ENCODE assay signal across 23 cellular contexts in genomic region chr1:172931340-172931739, GRCh38.
"Had no signal": no experiment of that assay in that cellular context is flagged by ENCODE, and none has a peak within 500 bp of the region (broad histone marks: within the 10 kb centered on the region; RNA-seq: fewer than 3 reads in every experiment).

No MANE protein-coding gene starts in this region.

- H3K4me3 Mint-ChIP-seq: activated B cell treated with CpG ODN at 0.5 μM for 24 hours; activated CD4-positive, alpha-beta T cell treated with anti-CD3 and anti-CD28 coated beads, Interleukin-2, amount 10 ng/mL, durations not matched to agents 24 days and 14 days; activated CD8-positive, alpha-beta memory T cell treated with anti-CD3 and anti-CD28 coated beads, Interleukin-2, amount 10 ng/mL, durations not matched to agents 7 days and 5 days; activated naive CD4-positive, alpha-beta T cell treated with anti-CD3 and anti-CD28 coated beads, Interleukin-2, amount 50 U/mL, for 24 hours; activated T-cell treated with anti-CD3 and anti-CD28 coated beads, Interleukin-2, amount 50 U/mL, for 24 hours; activated T-helper 1 cell treated with anti-CD3 and anti-CD28 coated beads, Interleukin-12 subunit alpha, Interleukin-12 subunit beta, Interleukin-2, Interleukin-4 antibody, amounts not matched to agents 30 ng/mL and 10 ng/mL and 1 ng/mL, durations not matched to agents 14 hours and 24 hours and 36 hours; T-cell had no signal

- H3K36me3 Mint-ChIP-seq: activated naive CD4-positive, alpha-beta T cell treated with anti-CD3 and anti-CD28 coated beads, Interleukin-2, amount 50 U/mL, for 24 hours; T-cell had no signal

- H3K27ac Mint-ChIP-seq: activated B cell treated with CpG ODN at 0.5 μM for 24 hours; activated CD4-positive, alpha-beta T cell treated with anti-CD3 and anti-CD28 coated beads, Interleukin-2, amount 10 ng/mL, durations not matched to agents 24 days and 14 days; activated CD8-positive, alpha-beta memory T cell treated with anti-CD3 and anti-CD28 coated beads, Interleukin-2, amount 10 ng/mL, durations not matched to agents 7 days and 5 days; activated naive CD4-positive, alpha-beta T cell treated with anti-CD3 and anti-CD28 coated beads, Interleukin-2, amount 50 U/mL, for 24 hours; activated T-cell treated with anti-CD3 and anti-CD28 coated beads, Interleukin-2, amount 50 U/mL, for 24 hours; activated T-helper 1 cell treated with anti-CD3 and anti-CD28 coated beads, Interleukin-12 subunit alpha, Interleukin-12 subunit beta, Interleukin-2, Interleukin-4 antibody, amounts not matched to agents 30 ng/mL and 10 ng/mL and 1 ng/mL, durations not matched to agents 14 hours and 24 hours and 36 hours; T-cell had no signal

- H3K9me3 Mint-ChIP-seq: activated B cell treated with CpG ODN at 0.5 μM for 24 hours; activated CD4-positive, alpha-beta T cell treated with anti-CD3 and anti-CD28 coated beads, Interleukin-2, amount 10 ng/mL, durations not matched to agents 24 days and 14 days; activated naive CD4-positive, alpha-beta T cell treated with anti-CD3 and anti-CD28 coated beads, Interleukin-2, amount 50 U/mL, for 24 hours; activated T-cell treated with anti-CD3 and anti-CD28 coated beads, Interleukin-2, amount 50 U/mL, for 24 hours; activated T-helper 1 cell treated with anti-CD3 and anti-CD28 coated beads, Interleukin-12 subunit alpha, Interleukin-12 subunit beta, Interleukin-2, Interleukin-4 antibody, amounts not matched to agents 30 ng/mL and 10 ng/mL and 1 ng/mL, durations not matched to agents 14 hours and 24 hours and 36 hours; T-cell had no signal

- DNase-seq: activated B cell treated with CpG ODN at 0.5 μM for 24 hours; activated CD4-positive, alpha-beta T cell treated with anti-CD3 and anti-CD28 coated beads for 1 hour; activated CD4-positive, alpha-beta T cell treated with anti-CD3 and anti-CD28 coated beads, Interleukin-2, amount 10 ng/mL, durations not matched to agents 24 days and 14 days; activated CD4-positive, alpha-beta T cell treated with anti-CD3 and anti-CD28 coated beads, Interleukin-2, amount 50 U/mL, for 48 hours; activated CD8-positive, alpha-beta memory T cell treated with anti-CD3 and anti-CD28 coated beads, Interleukin-2, amount 10 ng/mL, durations not matched to agents 7 days and 5 days; activated effector memory CD4-positive, alpha-beta T cell treated with Interleukin-2 at 50 U/mL for 16 hours; activated naive CD4-positive, alpha-beta T cell; activated T-cell treated with anti-CD3 and anti-CD28 coated beads, Interleukin-2, amount 50 U/mL, for 24 hours; aorta; central memory CD4-positive, alpha-beta T cell; NCI-H1092 treated with DMSO at 0.1 percent for 48 hours; NCI-H1417 treated with DMSO at 0.1 percent for 48 hours; NCI-H1694; NCI-H2029; NCI-H446; NCI-H524; PC-3; SHP77; T-cell; T-helper 2 cell; T1000 had no signal

- H3K27me3 Mint-ChIP-seq: activated B cell treated with CpG ODN at 0.5 μM for 24 hours; activated naive CD4-positive, alpha-beta T cell treated with anti-CD3 and anti-CD28 coated beads, Interleukin-2, amount 50 U/mL, for 24 hours; activated T-cell treated with anti-CD3 and anti-CD28 coated beads, Interleukin-2, amount 50 U/mL, for 24 hours; T-cell had no signal

- ATAC-seq: activated CD8-positive, alpha-beta memory T cell treated with anti-CD3 and anti-CD28 coated beads, Interleukin-2, amount 10 ng/mL, durations not matched to agents 7 days and 5 days; PC-3; T-cell had no signal
